Comparison of ENCODE assay signal across 15 cellular contexts in genomic region chr20:48574383-48574782, GRCh38.
DNase-seq lines count a peak whose midpoint lies in the region; ATAC-seq, FAIRE-seq and TF ChIP-seq lines count a peak whose summit lies in the region.
"Had no signal": no experiment of that assay in that cellular context is flagged by ENCODE, and none has a peak within 500 bp of the region (broad histone marks: within the 10 kb centered on the region; RNA-seq: fewer than 3 reads in every experiment).

No MANE protein-coding gene starts in this region.

- TF ChIP-seq POLR2A in breast epithelium (IDR thresholded peaks at IDR 0.05) (no peak), K562 (conservative IDR thresholded peaks at IDR 0.05) (no peak), testis (IDR thresholded peaks at IDR 0.05) (no peak)

- H3K9me3 ChIP-seq in breast epithelium (no peaks in the 10 kb centered on the region), K562 (replicated peaks; ENCODE audit: control insufficient read depth, insufficient read depth, low read depth, low read length) (no peaks in the 10 kb centered on the region), testis (no peaks in the 10 kb centered on the region)

- no peak overlapping the region for H3K4me3 Mint-ChIP-seq in MCF 10A (ENCODE audit: unreplicated experiment)
- H3K4me3 Mint-ChIP-seq in activated T-helper 1 cell treated with anti-CD3 and anti-CD28 coated beads, Interleukin-12 subunit alpha, Interleukin-12 subunit beta, Interleukin-2, Interleukin-4 antibody, amounts not matched to agents 30 ng/mL and 10 ng/mL and 1 ng/mL, durations not matched to agents 14 hours and 24 hours and 36 hours: no peak overlapping the region
- H3K4me3 Mint-ChIP-seq: dendritic cell treated with granulocyte-macrophage colony-stimulating factor and Interleukin-4, amounts not matched to agents 40 ng/mL and 50 ng/mL, for 4 days had no signal

- H3K36me3 ChIP-seq in breast epithelium (no peaks in the 10 kb centered on the region), K562 (ENCODE audit: control insufficient read depth, insufficient read depth, low read length) (no peaks in the 10 kb centered on the region), testis (ENCODE audit: low read depth, missing control alignments) (no peaks in the 10 kb centered on the region)

- no peaks in the 10 kb centered on the region for H3K79me2 ChIP-seq in K562 (ENCODE audit: control insufficient read depth, insufficient read depth, low read length)

- peak; percentile 79 for ATAC-seq in K562
- ATAC-seq in HG03039 (IDR thresholded peaks at IDR 0.05; ENCODE audit: unreplicated experiment): no peak

- FAIRE-seq in K562 (lab: Jason Lieb, UNC): peak; percentile 11

- CTCF ChIA-PET in MCF 10A (lab: Yijun Ruan, JAX): no interaction called here
- CTCF ChIA-PET in K562 (lab: Yijun Ruan, JAX; ENCODE audit: low intra/inter-chr PET ratio): no interaction called here

- no peaks in the 10 kb centered on the region for H3K9me1 ChIP-seq in K562 (ENCODE audit: control insufficient read depth, insufficient read depth, low read length)

- TF ChIP-seq CTCF in MCF 10A (IDR thresholded peaks at IDR 0.05; ENCODE audit: unreplicated experiment): no peak
- TF ChIP-seq CTCF in breast epithelium (IDR thresholded peaks at IDR 0.05): no peak
- no peak for TF ChIP-seq CTCF in K562 (IDR thresholded peaks at IDR 0.05 in 2 of 3, conservative IDR thresholded peaks at IDR 0.05 in 1 of 3; ENCODE audit: insufficient read depth in 2 of 3, low read depth in 1 of 3, low read length in 3 of 3)
- TF ChIP-seq CTCF in testis (IDR thresholded peaks at IDR 0.05): no peak

- POLR2A ChIA-PET in MCF 10A (lab: Yijun Ruan, JAX): interaction anchor here (0.6 kb wide), 1 partner anchor 322 kb away, joined by 3 read pairs; no protein-coding TSS in a partner anchor
- POLR2A ChIA-PET in K562 (lab: Yijun Ruan, JAX): no interaction called here

- intact Hi-C loops in MCF 10A (cut with micrococcal nuclease): no loop called here
- intact Hi-C loops in breast epithelium (cut with DNase I; ENCODE audit: low total_unique reads): no loop called here
- intact Hi-C loops in K562 (cut with micrococcal nuclease): no loop called here
- intact Hi-C loops in testis (cut with DNase I; ENCODE audit: low total_unique reads): no loop called here
- intact Hi-C loops in activated T-helper 1 cell treated with anti-CD3 and anti-CD28 coated beads, Interleukin-12 subunit alpha, Interleukin-12 subunit beta, Interleukin-2, Interleukin-4 antibody, amounts not matched to agents 30 ng/mL and 10 ng/mL and 1 ng/mL, durations not matched to agents 14 hours and 24 hours and 36 hours (cut with micrococcal nuclease): no loop called here

- no peak for TF ChIP-seq EP300 in K562 (IDR thresholded peaks at IDR 0.05; ENCODE audit: low read length)

- no TSS peak for BruUV-seq in MCF 10A (replicated peaks; lab: Mats Ljungman, UMichigan)
- no TSS peak for BruUV-seq in K562 (replicated peaks; lab: Mats Ljungman, UMichigan)

- H3K4me1 Mint-ChIP-seq in MCF 10A (ENCODE audit: insufficient read depth, unreplicated experiment): no peaks in the 10 kb centered on the region
- no peaks in the 10 kb centered on the region for H3K4me1 Mint-ChIP-seq in activated T-helper 1 cell treated with anti-CD3 and anti-CD28 coated beads, Interleukin-12 subunit alpha, Interleukin-12 subunit beta, Interleukin-2, Interleukin-4 antibody, amounts not matched to agents 30 ng/mL and 10 ng/mL and 1 ng/mL, durations not matched to agents 14 hours and 24 hours and 36 hours (ENCODE audit: low read depth)

- no peaks in the 10 kb centered on the region for H3K36me3 Mint-ChIP-seq in MCF 10A (ENCODE audit: insufficient read depth, unreplicated experiment)
- H3K36me3 Mint-ChIP-seq in activated T-helper 1 cell treated with anti-CD3 and anti-CD28 coated beads, Interleukin-12 subunit alpha, Interleukin-12 subunit beta, Interleukin-2, Interleukin-4 antibody, amounts not matched to agents 30 ng/mL and 10 ng/mL and 1 ng/mL, durations not matched to agents 14 hours and 24 hours and 36 hours (ENCODE audit: low read depth): no peaks in the 10 kb centered on the region

- H4K20me1 ChIP-seq in K562 (replicated peaks; ENCODE audit: control insufficient read depth, insufficient read depth, low read length): no peaks in the 10 kb centered on the region

- H3K4me1 ChIP-seq in breast epithelium (no peaks in the 10 kb centered on the region), K562 (replicated peaks in 1 of 2; ENCODE audit: control insufficient read depth in 2 of 2, insufficient read depth in 2 of 2, low read length in 2 of 2) (no peaks in the 10 kb centered on the region), testis (no peaks in the 10 kb centered on the region)

- 0% methylated on average over 1 of the region's 1 CpG for WGBS in K562 (ENCODE audit: insufficient coverage, low coverage, missing lambda C conversion rate)
- WGBS in testis, 2 donors: 30 to 32% methylated on average over 1 of the region's 1 CpG

- no peak for TF ChIP-seq RAD21 in K562 (CRISPR knock-in tag; conservative IDR thresholded peaks at IDR 0.05 in 1 of 2, IDR thresholded peaks at IDR 0.05 in 1 of 2)

- DNase-seq in MCF 10A (ENCODE audit: unreplicated experiment) (peak; percentile 13), breast epithelium (ENCODE audit: low spot score in 2 of 2) (no peak), NCI-H2196 (lab: John Stamatoyannopoulos, UW; ENCODE audit: unreplicated experiment) (peak; percentile 33), K562 (ENCODE audit: extremely low read depth in 1 of 4, low spot score in 3 of 4) (peak in 3 of 4 experiments; percentile 17 to 57 (median 20)), testis (peak; percentile 71), NCI-H1417 treated with DMSO at 0.1 percent for 48 hours (lab: John Stamatoyannopoulos, UW) (no peak)
- DNase-seq in activated T-helper 1 cell treated with anti-CD3 and anti-CD28 coated beads, Interleukin-12 subunit alpha, Interleukin-12 subunit beta, Interleukin-2, Interleukin-4 antibody, amounts not matched to agents 30 ng/mL and 10 ng/mL and 1 ng/mL, durations not matched to agents 14 hours and 24 hours and 36 hours (ENCODE audit: low spot score): no peak
- DNase-seq: activated CD8-positive, alpha-beta memory T cell treated with anti-CD3 and anti-CD28 coated beads, Interleukin-2, amount 50 U/mL, for 4 hours; IMR-90; SHP77; stimulated activated CD4-positive, alpha-beta T cell treated with anti-CD3 and anti-CD28 coated beads, Interleukin-4, amount 100 ng/mL, for 1 hour; stimulated activated naive CD4-positive, alpha-beta T cell had no signal

- in situ Hi-C loops in K562 (cut with MboI): no loop called here

- H3K27ac ChIP-seq in breast epithelium: no peak overlapping the region
- H3K27ac ChIP-seq in K562 (ENCODE audit: extremely low read depth, low read depth, low read length): no peak overlapping the region
- H3K27ac ChIP-seq in testis: no peak overlapping the region
- H3K27ac ChIP-seq: VCaP had no signal

- H3K4me2 ChIP-seq in K562 (ENCODE audit: insufficient read depth, low read length): no peak overlapping the region

- H2AFZ ChIP-seq in K562 (ENCODE audit: low read depth, low read length): no peak overlapping the region

- H3K4me3 ChIP-seq in breast epithelium: no peak overlapping the region
- no peak overlapping the region for H3K4me3 ChIP-seq in K562
- no peak overlapping the region for H3K4me3 ChIP-seq in testis

- peaks cover 63% of the 10 kb centered on the region for H3K27me3 Mint-ChIP-seq in MCF 10A (ENCODE audit: insufficient read depth, unreplicated experiment)
- H3K27me3 Mint-ChIP-seq in activated T-helper 1 cell treated with anti-CD3 and anti-CD28 coated beads, Interleukin-12 subunit alpha, Interleukin-12 subunit beta, Interleukin-2, Interleukin-4 antibody, amounts not matched to agents 30 ng/mL and 10 ng/mL and 1 ng/mL, durations not matched to agents 14 hours and 24 hours and 36 hours (ENCODE audit: insufficient read depth): no peaks in the 10 kb centered on the region

- H3K9me3 Mint-ChIP-seq in MCF 10A (ENCODE audit: unreplicated experiment): no peaks in the 10 kb centered on the region
- no peaks in the 10 kb centered on the region for H3K9me3 Mint-ChIP-seq in activated T-helper 1 cell treated with anti-CD3 and anti-CD28 coated beads, Interleukin-12 subunit alpha, Interleukin-12 subunit beta, Interleukin-2, Interleukin-4 antibody, amounts not matched to agents 30 ng/mL and 10 ng/mL and 1 ng/mL, durations not matched to agents 14 hours and 24 hours and 36 hours
- H3K9me3 Mint-ChIP-seq: dendritic cell treated with granulocyte-macrophage colony-stimulating factor and Interleukin-4, amounts not matched to agents 40 ng/mL and 50 ng/mL, for 4 days had no signal

- H3K27ac Mint-ChIP-seq in MCF 10A (ENCODE audit: low read depth, unreplicated experiment): no peak overlapping the region
- H3K27ac Mint-ChIP-seq in activated T-helper 1 cell treated with anti-CD3 and anti-CD28 coated beads, Interleukin-12 subunit alpha, Interleukin-12 subunit beta, Interleukin-2, Interleukin-4 antibody, amounts not matched to agents 30 ng/mL and 10 ng/mL and 1 ng/mL, durations not matched to agents 14 hours and 24 hours and 36 hours: no peak overlapping the region
- H3K27ac Mint-ChIP-seq: dendritic cell treated with granulocyte-macrophage colony-stimulating factor and Interleukin-4, amounts not matched to agents 40 ng/mL and 50 ng/mL, for 4 days had no signal

- H3K27me3 ChIP-seq in breast epithelium: peaks cover 0 to 8% of the 10 kb centered on the region in 2 donors
- H3K27me3 ChIP-seq in K562 (ENCODE audit: control insufficient read depth in 2 of 2, insufficient read depth in 2 of 2, low read length in 2 of 2): peaks cover 0 to 40% of the 10 kb centered on the region in 2 experiments; a peak in 3 of 5 replicates
- no peaks in the 10 kb centered on the region for H3K27me3 ChIP-seq in testis

- H3K9ac ChIP-seq in K562 (ENCODE audit: insufficient read depth in 1 of 2, low read depth in 2 of 2, low read length in 2 of 2): no peak overlapping the region

TF ChIP-seq in K562, 482 proteins besides CTCF, POLR2A, EP300 and RAD21:
- TF ChIP-seq ELF2 (CRISPR knock-in tag; IDR thresholded peaks at IDR 0.05) (no peak), ZNF239 (CRISPR knock-in tag; IDR thresholded peaks at IDR 0.05) (no peak), MYNN (IDR thresholded peaks at IDR 0.05) (no peak), MYNN (CRISPR knock-in tag; IDR thresholded peaks at IDR 0.05) (no peak), ILK (tag; IDR thresholded peaks at IDR 0.05; ENCODE audit: borderline replicate concordance, low read depth) (no peak), ZKSCAN1 (IDR thresholded peaks at IDR 0.05; ENCODE audit: low read depth, low read length) (no peak), TAF15 (IDR thresholded peaks at IDR 0.05; ENCODE audit: low read depth, low read length) (no peak), NFYB (IDR thresholded peaks at IDR 0.05; ENCODE audit: extremely low read depth, insufficient read length) (peak; percentile 22), TEAD4 (IDR thresholded peaks at IDR 0.05; ENCODE audit: low read length) (no peak), TEAD4 (CRISPR knock-in tag; IDR thresholded peaks at IDR 0.05; ENCODE audit: borderline replicate concordance) (no peak), RFX1 (IDR thresholded peaks at IDR 0.05) (peak; percentile 90)
TF ChIP-seq in K562: peak in this region for 2.

Comparison
In these comparisons a context has a peak if more than half of its experiments do, and no peak if none do; other contexts are left out.
1. DNase-seq: peak in MCF 10A (single experiment), NCI-H2196 (single experiment), K562 (3 of 4) and testis (single experiment); none in breast epithelium (0 of 2), activated T-helper 1 cell treated with anti-CD3 and anti-CD28 coated beads, Interleukin-12 subunit alpha, Interleukin-12 subunit beta, Interleukin-2, Interleukin-4 antibody, amounts not matched to agents 30 ng/mL and 10 ng/mL and 1 ng/mL, durations not matched to agents 14 hours and 24 hours and 36 hours (single experiment) and NCI-H1417 treated with DMSO at 0.1 percent for 48 hours (single experiment).